In the genomic region with DNA sequence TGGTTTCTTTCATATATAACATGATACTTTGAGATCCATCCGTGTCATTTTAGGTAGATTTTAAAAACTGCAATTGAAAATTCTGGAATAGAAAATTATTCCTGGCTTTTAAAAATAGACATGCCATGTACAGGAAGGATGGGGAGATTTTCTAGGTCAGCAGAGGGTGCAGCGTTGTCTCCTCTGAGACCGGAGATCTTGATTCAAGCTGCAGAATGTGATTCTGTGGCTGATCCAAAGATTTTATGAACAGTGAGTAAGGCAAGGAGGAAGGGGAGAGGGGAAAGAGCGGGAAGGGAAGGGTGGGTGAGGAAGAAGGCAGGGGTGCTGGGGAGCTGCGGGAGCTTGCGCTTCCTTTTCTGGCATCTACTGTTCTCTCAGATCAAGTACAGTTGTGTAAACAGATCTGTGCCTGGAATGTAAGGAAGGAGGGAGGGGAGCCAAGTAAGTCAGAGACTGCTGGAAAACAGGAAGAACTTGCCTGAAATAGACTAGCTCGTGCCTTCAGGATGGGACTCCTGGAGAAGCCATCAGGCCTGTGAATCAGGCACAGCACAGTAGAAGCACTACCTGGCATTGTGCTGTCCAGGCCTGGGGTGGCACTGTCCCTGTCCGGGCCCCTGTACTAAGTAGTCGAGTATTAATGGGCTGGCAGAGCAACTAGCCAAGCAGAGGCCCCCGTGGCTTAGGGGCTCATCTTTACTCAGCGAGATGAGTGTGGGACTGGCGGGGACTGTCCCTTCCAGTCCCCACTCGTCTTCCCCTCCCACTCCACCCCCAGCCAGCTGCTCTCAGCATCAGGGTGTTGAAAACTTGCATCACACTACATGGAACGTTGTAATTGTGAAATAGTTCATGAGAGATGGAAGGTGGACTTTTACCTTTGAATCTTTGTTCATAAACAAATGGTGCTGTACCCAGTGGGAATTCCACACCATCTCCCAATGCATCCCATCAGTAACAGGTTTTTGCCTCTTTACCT, we compare ENCODE assay signal across 8 cellular contexts.
A peak's percentile ranks its signal among the peaks of the same experiment; 100 is the strongest.
DNase-seq lines count a peak whose midpoint lies in the region; ATAC-seq lines count a peak whose summit lies in the region.

No MANE protein-coding gene starts in this region.

- no peaks in the 10 kb centered on the region for H3K27me3 Mint-ChIP-seq in activated naive CD8-positive, alpha-beta T cell treated with anti-CD3 and anti-CD28 coated beads for 36 hours

- no peak overlapping the region for H3K9ac ChIP-seq in mesendoderm (ENCODE audit: low read length)

- no peak overlapping the region for H3K4ac ChIP-seq in mesendoderm (ENCODE audit: low read depth, low read length)

- no peak overlapping the region for H4K5ac ChIP-seq in mesendoderm (ENCODE audit: low read length)

- H3K4me1 Mint-ChIP-seq in activated naive CD8-positive, alpha-beta T cell treated with anti-CD3 and anti-CD28 coated beads for 36 hours = peaks cover 30% of the 10 kb centered on the region

- no peak overlapping the region for H3K27ac ChIP-seq in mesendoderm (ENCODE audit: low read depth, low read length)

- H3K9me3 Mint-ChIP-seq in activated naive CD8-positive, alpha-beta T cell treated with anti-CD3 and anti-CD28 coated beads for 36 hours = peaks cover 2% of the 10 kb centered on the region

- no peak overlapping the region for H2AK5ac ChIP-seq in mesendoderm (ENCODE audit: low read length)

- no peak overlapping the region for H3K18ac ChIP-seq in mesendoderm (ENCODE audit: low read length)

- H3K4me1 ChIP-seq in mesendoderm (ENCODE audit: control insufficient read depth, low read depth, low read length) = no peaks in the 10 kb centered on the region

- H3K27me3 ChIP-seq in mesendoderm (ENCODE audit: insufficient read depth, low read length, poor library complexity) = no peaks in the 10 kb centered on the region

- H3K27ac Mint-ChIP-seq in activated naive CD8-positive, alpha-beta T cell treated with anti-CD3 and anti-CD28 coated beads for 36 hours = peak overlapping the region; percentile 64

- H3K4me2 ChIP-seq in mesendoderm (ENCODE audit: low read length) = no peak overlapping the region

- no peak overlapping the region for H3K23ac ChIP-seq in mesendoderm (ENCODE audit: low read length)

- no peak overlapping the region for H3K56ac ChIP-seq in mesendoderm (ENCODE audit: low read length)

- no peak overlapping the region for H2BK120ac ChIP-seq in mesendoderm (ENCODE audit: low read depth, low read length)

- no peak overlapping the region for H2BK15ac ChIP-seq in mesendoderm (replicated peaks; ENCODE audit: low read depth)

- no peak overlapping the region for H3K4me3 Mint-ChIP-seq in activated naive CD8-positive, alpha-beta T cell treated with anti-CD3 and anti-CD28 coated beads for 36 hours

- no peaks in the 10 kb centered on the region for H3K36me3 Mint-ChIP-seq in activated naive CD8-positive, alpha-beta T cell treated with anti-CD3 and anti-CD28 coated beads for 36 hours

- no CpG with 5 or more reads among the region's 14 CpGs for WGBS in mesendoderm (ENCODE audit: extremely low coverage, insufficient coverage, low lambda C conversion rate)

- H3K4me3 ChIP-seq in mesendoderm (ENCODE audit: low read length) = no peak overlapping the region

- no peaks in the 10 kb centered on the region for H3K36me3 ChIP-seq in mesendoderm (ENCODE audit: control insufficient read depth, insufficient read depth, low read length)

- no peak for ATAC-seq in HG03039 (IDR thresholded peaks at IDR 0.05; ENCODE audit: unreplicated experiment)

- peak; percentile 65 for DNase-seq in activated naive CD4-positive, alpha-beta T cell treated with Interleukin-2 at 50 U/mL for 16 hours
- DNase-seq in activated naive CD4-positive, alpha-beta T cell (lab: John Stamatoyannopoulos, UW) = no peak
- DNase-seq in activated naive CD8-positive, alpha-beta T cell treated with anti-CD3 and anti-CD28 coated beads for 36 hours = peak; percentile 53
- DNase-seq in inferior parietal cortex (ENCODE audit: extremely low spot score) (peak; percentile 58), NCI-H524 treated with DMSO at 0.1 percent for 48 hours (lab: John Stamatoyannopoulos, UW) (no peak), mesendoderm (no peak)
- DNase-seq in stimulated activated CD4-positive, alpha-beta T cell treated with anti-CD3 and anti-CD28 coated beads, Interleukin-2, amount 100 ng/mL, for 24 hours = peak; percentile 48 to 64

- no peaks in the 10 kb centered on the region for H3K79me2 ChIP-seq in mesendoderm (ENCODE audit: control insufficient read depth, insufficient read depth, low read length)

- no peak overlapping the region for H4K8ac ChIP-seq in mesendoderm (ENCODE audit: low read depth, low read length)

- no peak overlapping the region for H2BK5ac ChIP-seq in mesendoderm (ENCODE audit: low read length)

- H3K79me1 ChIP-seq in mesendoderm (ENCODE audit: low read length) = no peaks in the 10 kb centered on the region

Comparison
In these comparisons a context has a peak if more than half of its experiments do, and no peak if none do; other contexts are left out.
1. DNase-seq: peak in activated naive CD4-positive, alpha-beta T cell treated with Interleukin-2 at 50 U/mL for 16 hours (single experiment), activated naive CD8-positive, alpha-beta T cell treated with anti-CD3 and anti-CD28 coated beads for 36 hours (single experiment), inferior parietal cortex (single experiment) and stimulated activated CD4-positive, alpha-beta T cell treated with anti-CD3 and anti-CD28 coated beads, Interleukin-2, amount 100 ng/mL, for 24 hours (2 of 2); none in activated naive CD4-positive, alpha-beta T cell (0 of 4), NCI-H524 treated with DMSO at 0.1 percent for 48 hours (single experiment) and mesendoderm (single experiment).